5 cellular contexts compared by ENCODE assay signal in the genomic region with DNA sequence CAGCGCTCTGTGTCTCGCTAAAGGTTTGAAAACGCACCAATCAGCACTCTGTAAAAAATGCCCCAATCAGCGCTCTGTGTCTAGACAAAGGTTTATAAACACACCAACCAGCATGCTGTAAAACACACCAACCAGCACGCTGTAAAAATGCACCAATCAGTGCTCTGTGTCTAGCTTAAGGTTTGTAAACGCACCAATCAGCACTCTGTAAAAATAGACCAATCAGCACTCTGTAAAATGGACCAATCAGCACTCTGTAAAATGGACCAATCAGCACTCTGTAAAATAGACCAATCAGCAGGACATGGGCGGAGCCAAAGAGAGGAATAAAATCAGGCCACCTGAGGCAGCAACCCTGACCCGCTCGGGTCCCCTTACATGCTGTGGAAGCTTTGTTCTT.
DNase-seq lines count a peak whose midpoint lies in the region; ATAC-seq, FAIRE-seq and TF ChIP-seq lines count a peak whose summit lies in the region.
"Not testable (repeated sequence)": the region's sequence is repeated elsewhere in the genome, so short reads cannot be mapped to it uniquely, and the experiment has no call there.

No MANE protein-coding gene starts in this region.

- peaks cover 11% of the 10 kb centered on the region for H3K4me1 ChIP-seq in A549
- not testable (repeated sequence) for H3K4me1 ChIP-seq in HepG2 (ENCODE audit: insufficient read depth, low read length)

- not testable (repeated sequence) for H3K27me3 ChIP-seq in HepG2 (ENCODE audit: control insufficient read depth in 1 of 2, insufficient read depth in 2 of 2, low read length in 2 of 2)

- FAIRE-seq in A549 (lab: Jason Lieb, UNC); HepG2 (lab: Jason Lieb, UNC): not testable (repeated sequence)

- not testable (repeated sequence) for H3K4me2 ChIP-seq in A549; HepG2 (ENCODE audit: low read depth, low read length)

- 90% methylated on average over 9 of the region's 9 CpGs for WGBS in A549 (ENCODE audit: missing lambda C conversion rate)
- WGBS in HepG2 (ENCODE audit: low lambda C conversion rate), result over 99% methylated on average over 9 of the region's 9 CpGs

- not testable (repeated sequence) for H3K27ac ChIP-seq in A549; HepG2 (ENCODE audit: extremely low read length, insufficient read depth, low read length)

- TF ChIP-seq POLR2A in A549 (IDR thresholded peaks at IDR 0.05; ENCODE audit: low read length); erythroblast (IDR thresholded peaks at IDR 0.05; ENCODE audit: low read length); HepG2 (IDR thresholded peaks at IDR 0.05; ENCODE audit: insufficient read depth in 1 of 2, low read depth in 2 of 2, low read length in 2 of 2): not testable (repeated sequence)

- intact Hi-C loops in activated CD8-positive, alpha-beta T cell treated with anti-CD3 and anti-CD28 coated beads for 36 hours (cut with micrococcal nuclease); HepG2 (cut with micrococcal nuclease; ENCODE audit: unreplicated experiment): not testable (repeated sequence)

- H3K79me2 ChIP-seq in HepG2 (ENCODE audit: insufficient read depth, low read length), result not testable (repeated sequence)

- H4K20me1 ChIP-seq in HepG2 (ENCODE audit: insufficient read depth, low read length), result not testable (repeated sequence)

- TF ChIP-seq CTCF in A549 (IDR thresholded peaks at IDR 0.05); activated CD8-positive, alpha-beta T cell treated with anti-CD3 and anti-CD28 coated beads for 36 hours (IDR thresholded peaks at IDR 0.05); HepG2 (CRISPR knock-in tag; IDR thresholded peaks at IDR 0.05): not testable (repeated sequence)

- not testable (repeated sequence) for H3K9ac ChIP-seq in HepG2 (ENCODE audit: insufficient read depth, low read depth, low read length)

- in situ Hi-C loops in HepG2 (cut with HindIII; ENCODE audit: extremely low pct_ligation_motif_present, low pct_unique_long_range_greater_than_20kb), result not testable (repeated sequence)

- ATAC-seq in A549; activated CD8-positive, alpha-beta T cell treated with anti-CD3 and anti-CD28 coated beads for 36 hours; HepG2: not testable (repeated sequence)

- H3K27ac Mint-ChIP-seq in activated CD8-positive, alpha-beta T cell treated with anti-CD3 and anti-CD28 coated beads for 36 hours, result not testable (repeated sequence)

- not testable (repeated sequence) for DNase-seq in A549 (ENCODE audit: low read depth in 1 of 2, low spot score in 1 of 2); HepG2 (ENCODE audit: low spot score)
- DNase-seq in NAMALWA (ENCODE audit: low spot score) (peak; percentile 3), erythroblast (lab: John Stamatoyannopoulos, UW) (peak; percentile 4 to 6)
- DNase-seq in activated CD8-positive, alpha-beta T cell treated with anti-CD3 and anti-CD28 coated beads for 36 hours, result peak; percentile 14

- H3K4me1 Mint-ChIP-seq in activated CD8-positive, alpha-beta T cell treated with anti-CD3 and anti-CD28 coated beads for 36 hours (ENCODE audit: low read depth), result not testable (repeated sequence)

- not testable (repeated sequence) for H2AFZ ChIP-seq in HepG2 (ENCODE audit: low read length)

- not testable (repeated sequence) for TF ChIP-seq RAD21 in A549 (conservative IDR thresholded peaks at IDR 0.05 in 1 of 2, IDR thresholded peaks at IDR 0.05 in 1 of 2); HepG2 (CRISPR knock-in tag; IDR thresholded peaks at IDR 0.05)

- H3K36me3 Mint-ChIP-seq in activated CD8-positive, alpha-beta T cell treated with anti-CD3 and anti-CD28 coated beads for 36 hours (ENCODE audit: low read depth), result peaks cover 22% of the 10 kb centered on the region

- not testable (repeated sequence) for H3K9me3 ChIP-seq in A549; HepG2 (ENCODE audit: low read length)

- H3K27me3 Mint-ChIP-seq in activated CD8-positive, alpha-beta T cell treated with anti-CD3 and anti-CD28 coated beads for 36 hours, result not testable (repeated sequence)

- H3K9me3 Mint-ChIP-seq in activated CD8-positive, alpha-beta T cell treated with anti-CD3 and anti-CD28 coated beads for 36 hours, result not testable (repeated sequence)

- not testable (repeated sequence) for H3K4me3 Mint-ChIP-seq in activated CD8-positive, alpha-beta T cell treated with anti-CD3 and anti-CD28 coated beads for 36 hours

- CTCF ChIA-PET in A549 (lab: Yijun Ruan, JAX), result interaction anchor here (1.1 kb wide), 1 partner anchor 9 kb away, joined by 4 read pairs; no protein-coding TSS in a partner anchor
- CTCF ChIA-PET in activated CD8-positive, alpha-beta T cell treated with anti-CD3 and anti-CD28 coated beads for 36 hours (lab: Charles Lee); HepG2 (lab: Yijun Ruan, JAX; ENCODE audit: low intra/inter-chr PET ratio, low total read pairs): not testable (repeated sequence)

- POLR2A ChIA-PET in A549 (lab: Yijun Ruan, JAX); activated CD8-positive, alpha-beta T cell treated with anti-CD3 and anti-CD28 coated beads for 36 hours (lab: Charles Lee); HepG2 (lab: Yijun Ruan, JAX): not testable (repeated sequence)

- not testable (repeated sequence) for H3K4me3 ChIP-seq in A549; HepG2 (replicated peaks in 1 of 3; ENCODE audit: insufficient read depth in 1 of 3, low read depth in 2 of 3, low read length in 3 of 3)

- BruUV-seq in HepG2 (replicated peaks; lab: Mats Ljungman, UMichigan), result not testable (repeated sequence)

- TF ChIP-seq EP300 in A549 (IDR thresholded peaks at IDR 0.05); HepG2 (IDR thresholded peaks at IDR 0.05; ENCODE audit: low read depth in 2 of 2, low read length in 2 of 2); HepG2 (CRISPR knock-in tag; IDR thresholded peaks at IDR 0.05; ENCODE audit: borderline replicate concordance): not testable (repeated sequence)

- H3K36me3 ChIP-seq in HepG2 (replicated peaks in 1 of 2; ENCODE audit: control insufficient read depth in 1 of 2, insufficient read depth in 2 of 2, low read length in 2 of 2), result not testable (repeated sequence)

TF ChIP-seq in A549, 52 proteins besides CTCF, POLR2A, EP300 and RAD21:
- peak; percentile 86 for TF ChIP-seq MAFK (IDR thresholded peaks at IDR 0.05; ENCODE audit: partially characterized antibody)

TF ChIP-seq in HepG2, 621 proteins besides CTCF, POLR2A, EP300 and RAD21:
- TF ChIP-seq NFYB (CRISPR knock-in tag; IDR thresholded peaks at IDR 0.05) (peak; percentile 37; the same call in 1 of the 2 replicates), NFYC (CRISPR knock-in tag; IDR thresholded peaks at IDR 0.05) (peak; percentile 20; the same call in 1 of the 2 replicates)
